In the genomic region with DNA sequence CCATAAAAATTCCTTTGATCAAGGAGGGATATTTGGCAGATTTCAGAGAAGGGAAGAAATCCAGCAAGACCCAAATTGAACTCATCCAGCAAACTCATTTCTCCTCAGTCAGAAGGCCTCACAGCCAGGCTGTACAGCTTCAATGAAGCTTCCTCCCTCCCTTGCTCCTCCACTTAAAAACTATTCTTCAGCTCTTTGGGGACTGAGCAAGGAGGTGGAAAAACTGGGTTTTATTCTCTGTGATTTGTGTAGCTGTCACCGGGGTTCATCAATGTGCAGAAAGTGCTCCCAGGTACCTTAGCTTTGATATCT, we compare ENCODE assay signal across 12 cellular contexts.
A peak's percentile ranks its signal among the peaks of the same experiment; 100 is the strongest.
DNase-seq lines count a peak whose midpoint lies in the region; ATAC-seq and TF ChIP-seq lines count a peak whose summit lies in the region.
"Had no signal": no experiment of that assay in that cellular context is flagged by ENCODE, and none has a peak within 500 bp of the region (broad histone marks: within the 10 kb centered on the region; RNA-seq: fewer than 3 reads in every experiment).

No MANE protein-coding gene starts in this region.

- peaks cover 33% of the 10 kb centered on the region for H3K27me3 ChIP-seq in DOHH2 (ENCODE audit: control insufficient read depth, low read length)
- no peaks in the 10 kb centered on the region for H3K27me3 ChIP-seq in mammary epithelial cell (ENCODE audit: insufficient read depth, low read length)
- no peaks in the 10 kb centered on the region for H3K27me3 ChIP-seq in osteoblast (ENCODE audit: insufficient read depth, low read length)

- ATAC-seq in HG02885 (IDR thresholded peaks at IDR 0.05; ENCODE audit: poor library complexity, unreplicated experiment): peak; percentile 7
- ATAC-seq: naive thymus-derived CD4-positive, alpha-beta T cell; sciatic nerve had no signal

- no peaks in the 10 kb centered on the region for H3F3A ChIP-seq in DOHH2 (ENCODE audit: control insufficient read depth, insufficient read depth)

- TF ChIP-seq CTCF in DOHH2 (IDR thresholded peaks at IDR 0.05; ENCODE audit: low read depth, low read length, poor library complexity, severe bottlenecking) (no peak), mammary epithelial cell (conservative IDR thresholded peaks at IDR 0.05 in 1 of 2, IDR thresholded peaks at IDR 0.05 in 1 of 2; ENCODE audit: extremely low read depth in 1 of 2, insufficient read depth in 1 of 2, low read depth in 1 of 2, low read length in 2 of 2) (no peak), osteoblast (IDR thresholded peaks at IDR 0.05; ENCODE audit: extremely low read depth, low read depth, low read length) (no peak)

- H3K36me3 ChIP-seq in DOHH2 (ENCODE audit: control insufficient read depth, low read length): no peaks in the 10 kb centered on the region
- H3K36me3 ChIP-seq in mammary epithelial cell (ENCODE audit: insufficient read depth, low read length): no peaks in the 10 kb centered on the region
- no peaks in the 10 kb centered on the region for H3K36me3 ChIP-seq in osteoblast (ENCODE audit: insufficient read depth, low read length)

- no TSS peak for BruUV-seq in mammary epithelial cell (replicated peaks; lab: Mats Ljungman, UMichigan)

- no peaks in the 10 kb centered on the region for H3K9me2 ChIP-seq in DOHH2 (replicated peaks; ENCODE audit: control insufficient read depth, low read length)

- no peak overlapping the region for H3K9ac ChIP-seq in mammary epithelial cell (ENCODE audit: insufficient read depth, low read length)

- DNase-seq in mammary epithelial cell (no peak), osteoblast (ENCODE audit: insufficient read length, low spot score, missing footprints) (no peak), SIG-M5 treated with dmso at 0.1 percent for 504 hours (lab: John Stamatoyannopoulos, UW; ENCODE audit: unreplicated experiment) (no peak), MV-4-11 (lab: John Stamatoyannopoulos, UW) (no peak)
- no peak for DNase-seq in activated effector memory CD4-positive, alpha-beta T cell treated with Interleukin-2 at 50 U/mL for 16 hours
- DNase-seq: activated CD4-positive, alpha-beta T cell treated with anti-CD3 and anti-CD28 coated beads, Interleukin-2, amount 50 U/mL, for 4 hours; activated gamma-delta T cell; CD4-positive, alpha-beta memory T cell had no signal

- in situ Hi-C loops in mammary epithelial cell (cut with MboI; ENCODE audit: low sequenced_read_pairs in 2 of 2): no loop called here

- CTCF ChIA-PET in mammary epithelial cell (lab: Charles Lee; ENCODE audit: low non-redundant PET): interaction anchor here (0.5 kb wide), 1 partner anchor 453 kb away, joined by 17 read pairs; no protein-coding TSS in a partner anchor

- intact Hi-C loops in mammary epithelial cell (cut with micrococcal nuclease): loop anchor here (1.0 kb wide), 1 partner anchor 20 kb away; no protein-coding TSS in a partner anchor

- H3K27ac ChIP-seq in DOHH2 (ENCODE audit: low read depth, low read length) (no peak overlapping the region), mammary epithelial cell (ENCODE audit: insufficient read depth, low read depth, low read length) (no peak overlapping the region), osteoblast (ENCODE audit: low read depth, low read length) (no peak overlapping the region)

- H3K4me3 ChIP-seq in DOHH2 (ENCODE audit: low read length) (peak overlapping the region; percentile 62; the same call in 1 of the 2 replicates), mammary epithelial cell (replicated peaks in 1 of 3; ENCODE audit: insufficient read depth in 1 of 3, low read depth in 2 of 3, low read length in 3 of 3) (no peak overlapping the region), osteoblast (ENCODE audit: insufficient read depth, low read length) (no peak overlapping the region)

- dilution Hi-C loops in mammary epithelial cell (cut with HindIII; ENCODE audit: low sequenced_read_pairs): no loop called here

- H3K79me2 ChIP-seq in DOHH2 (ENCODE audit: control insufficient read depth, low read length): no peaks in the 10 kb centered on the region
- H3K79me2 ChIP-seq in mammary epithelial cell (ENCODE audit: insufficient read depth, low read length): no peaks in the 10 kb centered on the region
- H3K79me2 ChIP-seq in osteoblast (ENCODE audit: insufficient read depth, low read length): no peaks in the 10 kb centered on the region

- H3K9me3 ChIP-seq in DOHH2 (ENCODE audit: control insufficient read depth, insufficient read depth, low read length): peaks cover 13% of the 10 kb centered on the region
- H3K9me3 ChIP-seq in mammary epithelial cell (replicated peaks; ENCODE audit: insufficient read depth, low read length): peaks cover 11% of the 10 kb centered on the region
- no peaks in the 10 kb centered on the region for H3K9me3 ChIP-seq in osteoblast (ENCODE audit: low read depth, low read length)

- H2AFZ ChIP-seq in mammary epithelial cell (ENCODE audit: low read depth, low read length): no peak overlapping the region
- no peak overlapping the region for H2AFZ ChIP-seq in osteoblast (ENCODE audit: low read length)

- WGBS in mammary epithelial cell (ENCODE audit: low coverage, missing lambda C conversion rate): 91% methylated on average over 1 of the region's 1 CpG

- H3K4me1 ChIP-seq in DOHH2 (ENCODE audit: control insufficient read depth, low read length): no peaks in the 10 kb centered on the region
- H3K4me1 ChIP-seq in mammary epithelial cell (ENCODE audit: insufficient read depth, low read length): no peaks in the 10 kb centered on the region
- no peaks in the 10 kb centered on the region for H3K4me1 ChIP-seq in osteoblast (ENCODE audit: insufficient read depth, low read length)

- H4K20me1 ChIP-seq in DOHH2 (ENCODE audit: control insufficient read depth, insufficient read depth, low read depth, low read length) (no peaks in the 10 kb centered on the region), mammary epithelial cell (ENCODE audit: insufficient read depth, low read length) (no peaks in the 10 kb centered on the region), osteoblast (ENCODE audit: insufficient read depth, low read length) (no peaks in the 10 kb centered on the region)

- H3K4me2 ChIP-seq in DOHH2 (ENCODE audit: low read length): peak overlapping the region; percentile 51; the same call in 1 of the 2 replicates
- peak overlapping the region; percentile 90 for H3K4me2 ChIP-seq in mammary epithelial cell (ENCODE audit: insufficient read depth, low read depth, low read length)
- peak overlapping the region; percentile 76 for H3K4me2 ChIP-seq in osteoblast (ENCODE audit: insufficient read depth, low read length)
